Comparison of ENCODE assay signal across 1 cellular context in genomic region chr15:39701988-39702387, GRCh38.
TF ChIP-seq lines count a peak whose summit lies in the region.

No MANE protein-coding gene starts in this region.

TF ChIP-seq in H1, 55 proteins besides CTCF, POLR2A, EP300 and RAD21:
- TF ChIP-seq RXRA (IDR thresholded peaks at IDR 0.05; ENCODE audit: insufficient read depth, low read depth, low read length), result no peak
